Comparison of ENCODE assay signal across 8 cellular contexts in the genomic region with DNA sequence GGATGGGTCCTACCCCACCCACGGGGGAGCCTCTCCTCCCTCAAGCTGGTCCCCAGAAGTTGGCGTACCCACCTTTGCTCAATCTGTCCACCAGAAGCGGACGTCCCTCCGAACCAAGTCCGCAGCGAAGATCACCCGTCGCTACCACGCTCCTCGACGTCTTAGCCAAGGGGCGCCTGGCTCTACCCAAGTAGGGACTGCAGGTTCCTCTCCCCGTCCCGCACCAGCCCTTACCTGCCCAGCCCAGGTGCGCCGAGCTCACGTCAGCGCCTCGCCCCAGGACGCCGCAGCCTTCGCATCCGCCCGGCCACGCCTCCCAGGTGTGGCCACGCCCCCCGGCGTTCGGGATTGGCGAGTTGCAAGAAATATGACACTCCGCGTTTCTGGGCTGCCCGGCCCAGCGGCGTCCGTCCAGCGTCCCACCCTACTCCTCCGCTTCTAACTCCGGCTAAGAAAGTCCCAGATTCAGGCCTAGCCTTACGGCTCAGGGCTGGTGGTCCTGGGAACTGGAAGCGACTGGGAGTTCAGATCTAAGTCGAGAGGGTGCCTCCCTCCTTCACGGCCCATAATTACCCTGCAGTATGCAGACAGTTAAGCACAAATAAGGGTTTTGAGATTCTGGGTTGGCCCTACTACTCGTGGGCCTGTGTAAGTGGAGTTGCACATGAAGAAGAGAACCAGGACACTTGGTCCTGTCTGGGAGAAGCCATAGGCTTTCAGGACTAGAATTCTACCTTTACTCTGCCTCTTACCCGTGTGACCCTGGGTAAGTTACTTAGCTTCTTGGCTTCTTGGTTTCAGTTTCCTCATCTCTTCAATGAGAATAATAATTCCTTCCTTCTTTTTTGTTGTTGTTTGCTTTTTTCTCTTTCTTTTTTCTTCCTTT. TPM values are rescaled to one million over a fixed set of nuclear protein-coding genes. Genes with fewer than 3 reads are reported as not detected.
DNase-seq lines count a peak whose midpoint lies in the region; ATAC-seq and TF ChIP-seq lines count a peak whose summit lies in the region.

A gene (minus strand): TSS at position 268 of the 886 bp plus-strand sequence. CDS start 4,729 bp downstream, outside the sequence.

- H3K27ac ChIP-seq in CD8-positive, alpha-beta memory T cell (ENCODE audit: low read depth, low read length) = peak within 1 kb of the TSS; percentile 52
- no peak within 1 kb of the TSS for H3K27ac ChIP-seq in KMS-11
- peak within 1 kb of the TSS; percentile 82 for H3K27ac ChIP-seq in VCaP

- no peak for TF ChIP-seq CTCF in KMS-11 (conservative IDR thresholded peaks at IDR 0.05; ENCODE audit: low read depth, low read length)
- TF ChIP-seq CTCF in VCaP (conservative IDR thresholded peaks at IDR 0.05) = no peak
- no peak for TF ChIP-seq CTCF in cardiac fibroblast (IDR thresholded peaks at IDR 0.05; ENCODE audit: low read depth, low read length)

- H3K4me3 Mint-ChIP-seq in CD8-positive, alpha-beta memory T cell = peak within 1 kb of the TSS; percentile 85 to 98 (median 93)
- H3K4me3 Mint-ChIP-seq in immature natural killer cell = peak within 1 kb of the TSS; percentile 93 to 99 (median 95)

- no peaks in the 10 kb centered on the region for H4K20me1 ChIP-seq in KMS-11 (ENCODE audit: insufficient read depth)

- H2AFZ ChIP-seq in KMS-11 (ENCODE audit: low read depth) = peak within 1 kb of the TSS; percentile 41; the same call in 1 of the 2 replicates

- peaks cover 0 to 2% (median 0%) of the 10 kb centered on the region in 5 donors for H3K9me3 Mint-ChIP-seq in CD8-positive, alpha-beta memory T cell
- no peaks in the 10 kb centered on the region for H3K9me3 Mint-ChIP-seq in immature natural killer cell

- POLR2A ChIA-PET in CD8-positive, alpha-beta memory T cell (lab: Charles Lee) = interaction anchor here (1.7 to 2.1 kb wide), 2 partner anchors 21 to 38 kb away, joined by 7 to 8 read pairs; a partner anchor contains a TSS

- peak within 1 kb of the TSS; percentile 19; the same call in 1 of the 2 replicates for H3K4me2 ChIP-seq in KMS-11

- peaks cover 9% of the 10 kb centered on the region for H3K4me1 ChIP-seq in CD8-positive, alpha-beta memory T cell (ENCODE audit: insufficient read depth, low read length)
- H3K4me1 ChIP-seq in KMS-11 (ENCODE audit: low read depth, poor library complexity, severe bottlenecking) = peaks cover 5% of the 10 kb centered on the region

- peak within 1 kb of the TSS; percentile 42 for H3K4me3 ChIP-seq in CD8-positive, alpha-beta memory T cell (ENCODE audit: low read length)
- H3K4me3 ChIP-seq in KMS-11 (IDR thresholded peaks at IDR 0.05; ENCODE audit: insufficient read depth, low read depth, low read length) = no peak within 1 kb of the TSS
- H3K4me3 ChIP-seq in cardiac fibroblast (replicated peaks in 1 of 2; ENCODE audit: low read depth in 2 of 2, low read length in 2 of 2) = peak within 1 kb of the TSS; percentile 36 to 41

- CTCF ChIA-PET in CD8-positive, alpha-beta memory T cell (lab: Charles Lee) = interaction anchor here (1.2 to 5.7 kb wide), 7 partner anchors 13 to 58 kb away, joined by 3 to 43 read pairs (median 4); a partner anchor contains a TSS

- peaks cover 2 to 10% of the 10 kb centered on the region in 2 donors for H3K27me3 Mint-ChIP-seq in CD8-positive, alpha-beta memory T cell
- peaks cover 0 to 6% (median 5%) of the 10 kb centered on the region in 3 donors for H3K27me3 Mint-ChIP-seq in immature natural killer cell (ENCODE audit: low read depth in 3 of 3)

- no peaks in the 10 kb centered on the region for H3K79me2 ChIP-seq in KMS-11 (ENCODE audit: insufficient read depth, low read depth)

- peaks cover 0 to 4% (median 1%) of the 10 kb centered on the region in 3 donors for H3K36me3 Mint-ChIP-seq in CD8-positive, alpha-beta memory T cell
- H3K36me3 Mint-ChIP-seq in immature natural killer cell = peaks cover 0 to 6% (median 4%) of the 10 kb centered on the region in 3 donors

- H3K27ac Mint-ChIP-seq in CD8-positive, alpha-beta memory T cell = peak within 1 kb of the TSS in 7 of 8 donors; percentile 49 to 96 (median 93)
- H3K27ac Mint-ChIP-seq in immature natural killer cell = peak within 1 kb of the TSS; percentile 90 to 97 (median 94)

- DNase-seq in CD8-positive, alpha-beta memory T cell = peak; percentile 57 to 87 (median 71)
- DNase-seq in cardiac fibroblast (ENCODE audit: low read depth in 2 of 2) (peak; percentile 55 to 73), immature natural killer cell (peak; percentile 59 to 78 (median 71)), RKO (ENCODE audit: low spot score) (no peak)
- peak; percentile 29 to 58 for DNase-seq in stimulated activated CD4-positive, alpha-beta T cell treated with anti-CD3 and anti-CD28 coated beads, Interleukin-15, amount 100 ng/mL, for 1 hour (ENCODE audit: low read depth in 1 of 2, low spot score in 1 of 2)

- H3K27me3 ChIP-seq in CD8-positive, alpha-beta memory T cell (ENCODE audit: insufficient read depth, low read length, poor library complexity, severe bottlenecking) = no peaks in the 10 kb centered on the region
- no peaks in the 10 kb centered on the region for H3K27me3 ChIP-seq in KMS-11 (ENCODE audit: insufficient read depth, low read depth)

- H3K36me3 ChIP-seq in CD8-positive, alpha-beta memory T cell (ENCODE audit: insufficient read depth, low read length) = no peaks in the 10 kb centered on the region
- no peaks in the 10 kb centered on the region for H3K36me3 ChIP-seq in KMS-11 (ENCODE audit: insufficient read depth)

- peaks cover 7 to 13% (median 8%) of the 10 kb centered on the region in 3 donors for H3K4me1 Mint-ChIP-seq in CD8-positive, alpha-beta memory T cell
- H3K4me1 Mint-ChIP-seq in immature natural killer cell = peaks cover 17 to 19% of the 10 kb centered on the region in 2 donors

- no peak within 1 kb of the TSS for H3K9ac ChIP-seq in KMS-11

- ATAC-seq in GM21515 (IDR thresholded peaks at IDR 0.05; ENCODE audit: unreplicated experiment) = peak; percentile 79

- no peaks in the 10 kb centered on the region for H3K9me3 ChIP-seq in CD8-positive, alpha-beta memory T cell (ENCODE audit: low read length)

RNA-seq across cellular contexts. Expression of the gene that starts here (rescaled TPM):
- 1 to 10 TPM; 1.2 TPM for total RNA-seq in CD8-positive, alpha-beta memory T cell
- 1.0 TPM for polyA plus RNA-seq in CD8-positive, alpha-beta memory T cell
- 1 to 10 TPM in 2 of 3 donors, not detected in 1; 5.2 TPM for polyA plus RNA-seq in immature natural killer cell
